In genomic region chr17:28982191-28982793, GRCh38 we compare ENCODE assay signal across 8 cellular contexts. TPM values are rescaled to one million over a fixed set of nuclear protein-coding genes. Genes with fewer than 3 reads are reported as not detected.
A peak's percentile ranks its signal among the peaks of the same experiment; 100 is the strongest.
DNase-seq lines count a peak whose midpoint lies in the region; ATAC-seq and TF ChIP-seq lines count a peak whose summit lies in the region.

No MANE protein-coding gene starts in this region.

- H2AFZ ChIP-seq in OCI-LY7 (ENCODE audit: low read length): peak overlapping the region; percentile 93

- peaks cover 26% of the 10 kb centered on the region for H3K4me1 ChIP-seq in OCI-LY7 (ENCODE audit: insufficient read depth, low read length, poor library complexity, severe bottlenecking)
- peaks cover 0 to 25% (median 13%) of the 10 kb centered on the region in 5 donors for H3K4me1 ChIP-seq in subcutaneous abdominal adipose tissue (ENCODE audit: control insufficient read depth in 5 of 5, insufficient read depth in 5 of 5, low read length in 5 of 5)

- H3K27me3 ChIP-seq in subcutaneous abdominal adipose tissue (ENCODE audit: control insufficient read depth in 5 of 5, insufficient read depth in 4 of 5, low read length in 5 of 5): peaks cover 8 to 30% (median 15%) of the 10 kb centered on the region in 5 donors

- no TSS peak for BruUV-seq in OCI-LY7 (replicated peaks; lab: Mats Ljungman, UMichigan)

- peak; percentile 47 for ATAC-seq in GM18519 (IDR thresholded peaks at IDR 0.05; ENCODE audit: low FRiP score, unreplicated experiment)
- ATAC-seq in activated T-helper 17 cell treated with anti-CD3 and anti-CD28 coated beads, Interleukin-2, amount 50 U/mL, for 72 hours (replicated peaks): peak; percentile 84
- peak; percentile 62 for ATAC-seq in left lobe of liver
- ATAC-seq in GM19035 (IDR thresholded peaks at IDR 0.05; ENCODE audit: unreplicated experiment): no peak
- no peak for ATAC-seq in GM21619 (IDR thresholded peaks at IDR 0.05; ENCODE audit: unreplicated experiment)

- peaks cover 15% of the 10 kb centered on the region for H3K4me1 Mint-ChIP-seq in activated T-helper 17 cell treated with anti-CD3 and anti-CD28 coated beads, Interleukin-2, amount 50 U/mL, for 72 hours

- H3K4me2 ChIP-seq in OCI-LY7 (ENCODE audit: low read length): peak overlapping the region; percentile 64

- no peaks in the 10 kb centered on the region for H4K20me1 ChIP-seq in OCI-LY7 (ENCODE audit: insufficient read depth, low read length)

- peak overlapping the region; percentile 84 for H3K27ac Mint-ChIP-seq in activated T-helper 17 cell treated with anti-CD3 and anti-CD28 coated beads, Interleukin-2, amount 50 U/mL, for 72 hours

- H3K9me3 ChIP-seq in OCI-LY7 (ENCODE audit: low read length): no peaks in the 10 kb centered on the region
- H3K9me3 ChIP-seq in subcutaneous abdominal adipose tissue (ENCODE audit: control insufficient read depth in 5 of 5, low read length in 5 of 5): no peaks in the 10 kb centered on the region

- no peaks in the 10 kb centered on the region for H3K79me2 ChIP-seq in OCI-LY7 (ENCODE audit: insufficient read depth, low read depth, low read length)

- TF ChIP-seq CTCF in OCI-LY7 (conservative IDR thresholded peaks at IDR 0.05; ENCODE audit: low read length): no peak

- no peak overlapping the region for H3K9ac ChIP-seq in subcutaneous abdominal adipose tissue (ENCODE audit: low read length in 5 of 5)

- DNase-seq in OCI-LY7 (ENCODE audit: low spot score) (peak; percentile 84), left lobe of liver (ENCODE audit: low spot score) (no peak), NCI-H1417 treated with DMSO at 0.1 percent for 48 hours (lab: John Stamatoyannopoulos, UW) (no peak)

- no peaks in the 10 kb centered on the region for H3K36me3 Mint-ChIP-seq in activated T-helper 17 cell treated with anti-CD3 and anti-CD28 coated beads, Interleukin-2, amount 50 U/mL, for 72 hours (ENCODE audit: low read depth)

- POLR2A ChIA-PET in OCI-LY7 (lab: Charles Lee): interaction anchor here (1.5 kb wide), 1 partner anchor 8 kb away, joined by 4 read pairs; no protein-coding TSS in a partner anchor

- no peaks in the 10 kb centered on the region for H3K36me3 ChIP-seq in OCI-LY7 (ENCODE audit: insufficient read depth, low read length)
- no peaks in the 10 kb centered on the region for H3K36me3 ChIP-seq in subcutaneous abdominal adipose tissue (ENCODE audit: control insufficient read depth in 5 of 5, insufficient read depth in 5 of 5, low read length in 5 of 5)

- CTCF ChIA-PET in OCI-LY7 (lab: Charles Lee; ENCODE audit: unreplicated experiment): no interaction called here

- H3K4me3 Mint-ChIP-seq in activated T-helper 17 cell treated with anti-CD3 and anti-CD28 coated beads, Interleukin-2, amount 50 U/mL, for 72 hours: peak overlapping the region; percentile 55

- H3K9me2 ChIP-seq in OCI-LY7 (ENCODE audit: insufficient read depth, low read length): no peaks in the 10 kb centered on the region

- intact Hi-C loops in OCI-LY7 (cut with micrococcal nuclease; ENCODE audit: unreplicated experiment): no loop called here

- no peaks in the 10 kb centered on the region for H3K9me3 Mint-ChIP-seq in activated T-helper 17 cell treated with anti-CD3 and anti-CD28 coated beads, Interleukin-2, amount 50 U/mL, for 72 hours

- peak overlapping the region; percentile 70 for H3K27ac ChIP-seq in OCI-LY7 (ENCODE audit: low read depth, low read length, poor library complexity, severe bottlenecking)
- H3K27ac ChIP-seq in subcutaneous abdominal adipose tissue (ENCODE audit: low read depth, low read length): peak overlapping the region; percentile 52

- no peaks in the 10 kb centered on the region for H3K27me3 Mint-ChIP-seq in activated T-helper 17 cell treated with anti-CD3 and anti-CD28 coated beads, Interleukin-2, amount 50 U/mL, for 72 hours

- H3K4me3 ChIP-seq in OCI-LY7 (ENCODE audit: low read depth, low read length, poor library complexity, severe bottlenecking) (peak overlapping the region; percentile 13), subcutaneous abdominal adipose tissue (ENCODE audit: low read depth in 1 of 5, low read length in 5 of 5) (no peak overlapping the region)

RNA-seq across cellular contexts. Expression of gene SEZ6, which starts 23.5 kb away (rescaled TPM):
- not detected in 2 replicates for total RNA-seq in OCI-LY7 (2014; rRNA removed; shearing (Covaris generic))
- total RNA-seq in OCI-LY7 (2022): 0.53 TPM in 1 of 2 replicates, not detected in the other
- total RNA-seq in activated T-helper 17 cell treated with anti-CD3 and anti-CD28 coated beads, Interleukin-2, amount 50 U/mL, for 72 hours: not detected
- total RNA-seq in left lobe of liver: not detected

RNA-seq across cellular contexts. Expression of gene PHF12, which starts 31.0 kb away (rescaled TPM):
- total RNA-seq in OCI-LY7 (2014; rRNA removed; shearing (Covaris generic)): 40.6 and 43.2 TPM in 2 replicates
- total RNA-seq in OCI-LY7 (2022) (62.5 and 66.7 TPM in 2 replicates), left lobe of liver (15.2 TPM)
- total RNA-seq in activated T-helper 17 cell treated with anti-CD3 and anti-CD28 coated beads, Interleukin-2, amount 50 U/mL, for 72 hours: 10 to 100 TPM; 56.9 to 60.2 TPM

Comparison
In these comparisons a context has a peak if more than half of its experiments do, and no peak if none do; other contexts are left out.
1. ATAC-seq: peak in GM18519 (single experiment), activated T-helper 17 cell treated with anti-CD3 and anti-CD28 coated beads, Interleukin-2, amount 50 U/mL, for 72 hours (single experiment) and left lobe of liver (single experiment); none in GM19035 (single experiment) and GM21619 (single experiment).